29 cellular contexts compared by ENCODE assay signal in genomic region chr3:123369085-123369484, GRCh38.
"Had no signal": no experiment of that assay in that cellular context is flagged by ENCODE, and none has a peak within 500 bp of the region (broad histone marks: within the 10 kb centered on the region; RNA-seq: fewer than 3 reads in every experiment).

No MANE protein-coding gene starts in this region.

- ATAC-seq: effector memory CD8-positive, alpha-beta T cell; gastrocnemius medialis; mucosa of descending colon; natural killer cell treated with Interleukin-12 subunit alpha and Interleukin-12 subunit beta and Interleukin-15 and Interleukin-18, amount 100 ng/mL, for 72 hours; stimulated activated naive CD8-positive, alpha-beta T cell treated with anti-CD3 and anti-CD28 coated beads, Interleukin-15, amount 100 ng/mL, for 72 hours had no signal

- DNase-seq: cerebellar nuclear complex; cortex of kidney; effector memory CD8-positive, alpha-beta T cell; foreskin fibroblast; gastrocnemius medialis; hypothalamus; immature natural killer cell; islet precursor cell; kidney glomerular epithelial cell; mesenchymal stem cell; mucosa of descending colon; naive B cell; small intestine; stimulated activated CD4-positive, alpha-beta T cell treated with anti-CD3 and anti-CD28 coated beads, Interleukin-12 subunit alpha, Interleukin-12 subunit beta, amount 100 ng/mL, for 4 hours; stimulated activated CD4-positive, alpha-beta T cell treated with anti-CD3 and anti-CD28 coated beads, Interleukin-1b, Interleukin-23, amount 100 ng/mL, for 48 hours; stimulated activated CD4-positive, alpha-beta T cell treated with anti-CD3 and anti-CD28 coated beads, Interleukin-4, amount 100 ng/mL, for 1 hour; stimulated activated CD8-positive, alpha-beta memory T cell treated with anti-CD3 and anti-CD28 coated beads, Interleukin-4, amount 100 ng/mL, for 48 hours; stimulated activated naive CD4-positive, alpha-beta T cell; stimulated activated naive CD8-positive, alpha-beta T cell treated with anti-CD3 and anti-CD28 coated beads, Interleukin-15, amount 100 ng/mL, for 72 hours; thyroid gland; trophoblast cell had no signal

- H3K9me3 Mint-ChIP-seq: effector memory CD8-positive, alpha-beta T cell; immature natural killer cell; natural killer cell treated with Interleukin-12 subunit alpha and Interleukin-12 subunit beta and Interleukin-15 and Interleukin-18, amount 100 ng/mL, for 72 hours; neural crest cell; stimulated activated naive CD8-positive, alpha-beta T cell treated with anti-CD3 and anti-CD28 coated beads, Interleukin-15, amount 100 ng/mL, for 72 hours had no signal

- H3K36me3 ChIP-seq: gastrocnemius medialis, neutrophil, thyroid gland, vagina had no signal

- H3K9me3 ChIP-seq: gastrocnemius medialis, neutrophil, thyroid gland, vagina had no signal

- H3K27ac ChIP-seq: gastrocnemius medialis, neutrophil, parathyroid adenoma, thyroid gland, vagina had no signal

- H3K9ac ChIP-seq: parathyroid adenoma had no signal

- H3K79me2 ChIP-seq: parathyroid adenoma had no signal

- H3K36me3 Mint-ChIP-seq: immature natural killer cell; mesothelial cell of epicardium; natural killer cell treated with Interleukin-12 subunit alpha and Interleukin-12 subunit beta and Interleukin-15 and Interleukin-18, amount 100 ng/mL, for 72 hours had no signal

- H2AFZ ChIP-seq: parathyroid adenoma had no signal

- H3K27ac Mint-ChIP-seq: effector memory CD8-positive, alpha-beta T cell; immature natural killer cell; mesothelial cell of epicardium; naive B cell; natural killer cell treated with Interleukin-12 subunit alpha and Interleukin-12 subunit beta and Interleukin-15 and Interleukin-18, amount 100 ng/mL, for 72 hours; progenitor cell of endocrine pancreas had no signal

- H3K4me1 Mint-ChIP-seq: immature natural killer cell; naive B cell; neural crest cell; stimulated activated naive CD8-positive, alpha-beta T cell treated with anti-CD3 and anti-CD28 coated beads, Interleukin-15, amount 100 ng/mL, for 72 hours had no signal

- H3K4me3 ChIP-seq: gastrocnemius medialis, mucosa of descending colon, thyroid gland, vagina had no signal

- H3K27me3 Mint-ChIP-seq: progenitor cell of endocrine pancreas had no signal

- H3K4me1 ChIP-seq: gastrocnemius medialis, parathyroid adenoma, thyroid gland had no signal

- H3K27me3 ChIP-seq: gastrocnemius medialis, thyroid gland, vagina had no signal

- H3K4me3 Mint-ChIP-seq: effector memory CD8-positive, alpha-beta T cell; immature natural killer cell; mesothelial cell of epicardium; naive B cell; natural killer cell treated with Interleukin-12 subunit alpha and Interleukin-12 subunit beta and Interleukin-15 and Interleukin-18, amount 100 ng/mL, for 72 hours; neural crest cell; stimulated activated naive CD8-positive, alpha-beta T cell treated with anti-CD3 and anti-CD28 coated beads, Interleukin-15, amount 100 ng/mL, for 72 hours had no signal

- FAIRE-seq: endometrium, small intestine had no signal
